In genomic region chr15:87648278-87648677, GRCh38 we compare ENCODE assay signal across 19 cellular contexts.
DNase-seq lines count a peak whose midpoint lies in the region; ATAC-seq, FAIRE-seq and TF ChIP-seq lines count a peak whose summit lies in the region.
"Had no signal": no experiment of that assay in that cellular context is flagged by ENCODE, and none has a peak within 500 bp of the region (broad histone marks: within the 10 kb centered on the region; RNA-seq: fewer than 3 reads in every experiment).

No MANE protein-coding gene starts in this region.

- 0 out of 2 replicates have a peak, but pooled peaks cover 2% of the 10 kb centered on the region for H4K20me1 ChIP-seq in K562 (replicated peaks; ENCODE audit: control insufficient read depth, insufficient read depth, low read length)

- no peak overlapping the region for H3K56ac ChIP-seq in mesendoderm (ENCODE audit: low read length)

- CTCF ChIA-PET in A549 (lab: Yijun Ruan, JAX), result no interaction called here
- CTCF ChIA-PET in K562 (lab: Yijun Ruan, JAX; ENCODE audit: low intra/inter-chr PET ratio), result no interaction called here

- no peak overlapping the region for H2BK120ac ChIP-seq in mesendoderm (ENCODE audit: low read depth, low read length)

- no peak overlapping the region for H4K8ac ChIP-seq in mesendoderm (ENCODE audit: low read depth, low read length)

- in situ Hi-C loops in K562 (cut with MboI), result no loop called here

- H3K4ac ChIP-seq in mesendoderm (ENCODE audit: low read depth, low read length), result no peak overlapping the region

- H3K4me3 ChIP-seq in A549, result no peak overlapping the region
- H3K4me3 ChIP-seq in K562, result no peak overlapping the region
- H3K4me3 ChIP-seq in fibroblast of the aortic adventitia (ENCODE audit: low read depth, low read length), result no peak overlapping the region
- H3K4me3 ChIP-seq in esophagus muscularis mucosa, result no peak overlapping the region
- H3K4me3 ChIP-seq in mesendoderm (ENCODE audit: low read length), result no peak overlapping the region
- H3K4me3 ChIP-seq: PC-9 had no signal

- ATAC-seq in A549, result peak; percentile 54 to 84; a peak in 4 of 6 replicates
- no peak for ATAC-seq in K562
- no peak for ATAC-seq in GM21717 (IDR thresholded peaks at IDR 0.05; ENCODE audit: unreplicated experiment)
- ATAC-seq: HCT116 had no signal

- H3K27ac ChIP-seq in A549 (peak overlapping the region in 1 of 2 experiments; percentile 66; a peak in 3 of 6 replicates), K562 (ENCODE audit: extremely low read depth, low read depth, low read length) (no peak overlapping the region), esophagus muscularis mucosa (replicated peaks in 1 of 4) (no peak overlapping the region), mesendoderm (ENCODE audit: low read depth, low read length) (no peak overlapping the region)
- H3K27ac ChIP-seq: PC-9 had no signal

- no peak overlapping the region for H3K23ac ChIP-seq in mesendoderm (ENCODE audit: low read length)

- H3K27me3 ChIP-seq in K562 (ENCODE audit: control insufficient read depth in 2 of 2, insufficient read depth in 2 of 2, low read length in 2 of 2) (no peaks in the 10 kb centered on the region), esophagus muscularis mucosa (no peaks in the 10 kb centered on the region), mesendoderm (ENCODE audit: insufficient read depth, low read length, poor library complexity) (no peaks in the 10 kb centered on the region)

- no peaks in the 10 kb centered on the region for H3K79me1 ChIP-seq in mesendoderm (ENCODE audit: low read length)

- TF ChIP-seq POLR2A in A549 (IDR thresholded peaks at IDR 0.05; ENCODE audit: low read length) (no peak), K562 (conservative IDR thresholded peaks at IDR 0.05) (no peak), esophagus muscularis mucosa (IDR thresholded peaks at IDR 0.05; ENCODE audit: low read depth) (no peak)

- TF ChIP-seq CTCF in A549 (IDR thresholded peaks at IDR 0.05), result no peak
- TF ChIP-seq CTCF in K562 (IDR thresholded peaks at IDR 0.05 in 2 of 3, conservative IDR thresholded peaks at IDR 0.05 in 1 of 3; ENCODE audit: insufficient read depth in 2 of 3, low read depth in 1 of 3, low read length in 3 of 3), result no peak
- no peak for TF ChIP-seq CTCF in fibroblast of the aortic adventitia (IDR thresholded peaks at IDR 0.05; ENCODE audit: insufficient read depth, low read length)
- TF ChIP-seq CTCF in esophagus muscularis mucosa (IDR thresholded peaks at IDR 0.05), result no peak

- TF ChIP-seq EP300 in A549 (IDR thresholded peaks at IDR 0.05), result peak in 1 of 2 experiments; percentile 53; a peak in 1 of 5 replicates
- no peak for TF ChIP-seq EP300 in K562 (IDR thresholded peaks at IDR 0.05; ENCODE audit: low read length)
- no peak for TF ChIP-seq EP300 in esophagus muscularis mucosa (IDR thresholded peaks at IDR 0.05)

- peaks cover 12% of the 10 kb centered on the region; the same call in 2 of the 3 replicates for H3K36me3 ChIP-seq in K562 (ENCODE audit: control insufficient read depth, insufficient read depth, low read length)
- H3K36me3 ChIP-seq in esophagus muscularis mucosa, result no peaks in the 10 kb centered on the region
- no peaks in the 10 kb centered on the region for H3K36me3 ChIP-seq in mesendoderm (ENCODE audit: control insufficient read depth, insufficient read depth, low read length)

- 6% methylated on average over 5 of the region's 5 CpGs for WGBS in A549 (ENCODE audit: missing lambda C conversion rate)
- WGBS in K562 (ENCODE audit: insufficient coverage, low coverage, missing lambda C conversion rate), result 24% methylated on average over 5 of the region's 5 CpGs
- 39% methylated on average over 5 of the region's 5 CpGs for WGBS in esophagus muscularis mucosa
- WGBS in mesendoderm (ENCODE audit: extremely low coverage, insufficient coverage, low lambda C conversion rate), result no CpG with 5 or more reads among the region's 5 CpGs

- H3K4me1 ChIP-seq in A549 (peaks cover 8% of the 10 kb centered on the region; the same call in 2 of the 3 replicates), K562 (replicated peaks in 1 of 2; ENCODE audit: control insufficient read depth in 2 of 2, insufficient read depth in 2 of 2, low read length in 2 of 2) (peaks cover 4 to 16% of the 10 kb centered on the region in 2 experiments), esophagus muscularis mucosa (no peaks in the 10 kb centered on the region), mesendoderm (ENCODE audit: control insufficient read depth, low read depth, low read length) (no peaks in the 10 kb centered on the region)

- no peak overlapping the region for H4K5ac ChIP-seq in mesendoderm (ENCODE audit: low read length)

- POLR2A ChIA-PET in A549 (lab: Yijun Ruan, JAX) (no interaction called here), K562 (lab: Yijun Ruan, JAX) (interaction anchor here (1.1 kb wide), 1 partner anchor 38 kb away, joined by 3 read pairs; no protein-coding TSS in a partner anchor)

- 0 out of 5 replicates have a peak, but pooled peaks of 1 of the 2 experiments have one; percentile 17 for TF ChIP-seq RAD21 in A549 (conservative IDR thresholded peaks at IDR 0.05 in 1 of 2, IDR thresholded peaks at IDR 0.05 in 1 of 2)
- no peak for TF ChIP-seq RAD21 in K562 (CRISPR knock-in tag; conservative IDR thresholded peaks at IDR 0.05 in 1 of 2, IDR thresholded peaks at IDR 0.05 in 1 of 2)

- H3K9me3 ChIP-seq in A549 (no peaks in the 10 kb centered on the region), K562 (replicated peaks; ENCODE audit: control insufficient read depth, insufficient read depth, low read depth, low read length) (no peaks in the 10 kb centered on the region), esophagus muscularis mucosa (no peaks in the 10 kb centered on the region)

- intact Hi-C loops in K562 (cut with micrococcal nuclease) (no loop called here), esophagus muscularis mucosa (cut with DNase I) (no loop called here)

- FAIRE-seq in A549 (lab: Jason Lieb, UNC) (no peak), K562 (lab: Jason Lieb, UNC) (no peak)
- FAIRE-seq: GM12891, HTR-8/SVneo had no signal

- no peak overlapping the region for H2BK15ac ChIP-seq in mesendoderm (replicated peaks; ENCODE audit: low read depth)

- H3K9ac ChIP-seq in K562 (ENCODE audit: insufficient read depth in 1 of 2, low read depth in 2 of 2, low read length in 2 of 2) (no peak overlapping the region), mesendoderm (ENCODE audit: low read length) (no peak overlapping the region)

- H3K4me2 ChIP-seq in A549 (peak overlapping the region; percentile 46), K562 (ENCODE audit: insufficient read depth, low read length) (no peak overlapping the region), mesendoderm (ENCODE audit: low read length) (no peak overlapping the region)
- H3K4me2 ChIP-seq: PC-9 had no signal

- H2AK5ac ChIP-seq in mesendoderm (ENCODE audit: low read length), result no peak overlapping the region

- DNase-seq in A549 (ENCODE audit: low read depth in 1 of 2, low spot score in 1 of 2) (peak in 1 of 2 experiments; percentile 57), EL (peak; percentile 5), K562 (ENCODE audit: extremely low read depth in 1 of 4, low spot score in 3 of 4) (no peak), fibroblast of the aortic adventitia (ENCODE audit: low read depth) (peak; percentile 97), esophagus muscularis mucosa (ENCODE audit: extremely low spot score) (no peak), mesendoderm (no peak), NCI-H146 treated with DMSO at 0.1 percent for 48 hours (lab: John Stamatoyannopoulos, UW; ENCODE audit: unreplicated experiment) (no peak)
- DNase-seq: 8988T; CD4-positive, CD25-positive, alpha-beta regulatory T cell; DMS79; GOT3; NCI-H187; PC-9; RPMI8226; SHP77 had no signal

- no peak overlapping the region for H2BK5ac ChIP-seq in mesendoderm (ENCODE audit: low read length)

- no peak overlapping the region for H3K18ac ChIP-seq in mesendoderm (ENCODE audit: low read length)

- BruUV-seq in K562 (replicated peaks; lab: Mats Ljungman, UMichigan), result no TSS peak

- H3K9me1 ChIP-seq in K562 (ENCODE audit: control insufficient read depth, insufficient read depth, low read length), result no peaks in the 10 kb centered on the region

- H2AFZ ChIP-seq in K562 (ENCODE audit: low read depth, low read length), result no peak overlapping the region
- H2AFZ ChIP-seq: PC-9 had no signal

- H3K79me2 ChIP-seq in K562 (ENCODE audit: control insufficient read depth, insufficient read depth, low read length) (peaks cover 30% of the 10 kb centered on the region), mesendoderm (ENCODE audit: control insufficient read depth, insufficient read depth, low read length) (no peaks in the 10 kb centered on the region)

TF ChIP-seq in A549, 52 proteins besides CTCF, POLR2A, EP300 and RAD21 (continues in another document):
- TF ChIP-seq POLR2AphosphoS2 (conservative IDR thresholded peaks at IDR 0.05; ENCODE audit: low read length) (no peak), HOXB5 (CRISPR knock-in tag; IDR thresholded peaks at IDR 0.05) (no peak), ZFP36 (IDR thresholded peaks at IDR 0.05; ENCODE audit: borderline replicate concordance, partially characterized antibody) (no peak), MYC (IDR thresholded peaks at IDR 0.05; ENCODE audit: borderline replicate concordance, low read length) (no peak), PHF8 (IDR thresholded peaks at IDR 0.05; ENCODE audit: borderline replicate concordance, low read depth) (no peak), MAFK (IDR thresholded peaks at IDR 0.05; ENCODE audit: partially characterized antibody) (no peak), SREBF2 (IDR thresholded peaks at IDR 0.05) (no peak), JUNB (IDR thresholded peaks at IDR 0.05) (peak; percentile 51; the same call in 1 of the 2 replicates), GATA3 (IDR thresholded peaks at IDR 0.05; ENCODE audit: borderline replicate concordance) (0 out of 2 replicates have a peak, but pooled peaks have one; percentile 28), NFE2L2 (conservative IDR thresholded peaks at IDR 0.05; ENCODE audit: low read length) (no peak)

TF ChIP-seq in K562, 482 proteins besides CTCF, POLR2A, EP300 and RAD21:
- no peak for TF ChIP-seq MYNN (IDR thresholded peaks at IDR 0.05)
- no peak for TF ChIP-seq MYNN (CRISPR knock-in tag; IDR thresholded peaks at IDR 0.05)
- TF ChIP-seq CREB1 (IDR thresholded peaks at IDR 0.05), result no peak
- TF ChIP-seq CREB1 (CRISPR knock-in tag; IDR thresholded peaks at IDR 0.05), result no peak
- TF ChIP-seq BRCA1 (IDR thresholded peaks at IDR 0.05), result no peak
- TF ChIP-seq BRCA1 (CRISPR knock-in tag; IDR thresholded peaks at IDR 0.05), result no peak
- TF ChIP-seq HMBOX1 (IDR thresholded peaks at IDR 0.05), result 0 out of 2 replicates have a peak, but pooled peaks have one; percentile 21
- TF ChIP-seq FOSL1 (tag; conservative IDR thresholded peaks at IDR 0.05), result peak; percentile 52
- no peak for TF ChIP-seq CBX5 (IDR thresholded peaks at IDR 0.05; ENCODE audit: borderline replicate concordance, low read depth)

Comparison
In these comparisons a context has a peak if more than half of its experiments do, and no peak if none do; other contexts are left out.
1. ATAC-seq: peak in A549 (2 of 2); none in K562 (single experiment) and GM21717 (single experiment).
2. DNase-seq: peak in EL (single experiment) and fibroblast of the aortic adventitia (single experiment); none in K562 (0 of 4), esophagus muscularis mucosa (single experiment), mesendoderm (single experiment) and NCI-H146 treated with DMSO at 0.1 percent for 48 hours (single experiment).
3. Of the 35 proteins assayed by ChIP-seq in both K562 and A549: peak only in K562: none; only in A549: JUNB; in both: none; in neither: 32; mixed calls (peak in some experiments, not most) for 2.